ENCODE assay signal across 29 cellular contexts in genomic region chr1:39858315-39858714, GRCh38.
"Had no signal": no experiment of that assay in that cellular context is flagged by ENCODE, and none has a peak within 500 bp of the region (broad histone marks: within the 10 kb centered on the region; RNA-seq: fewer than 3 reads in every experiment).

No MANE protein-coding gene starts in this region.

- H3K36me3 ChIP-seq: adrenal gland had no signal

- H3K27ac Mint-ChIP-seq: activated B cell treated with CpG ODN at 0.5 μM for 24 hours; activated CD8-positive, alpha-beta T cell treated with anti-CD3 and anti-CD28 coated beads for 36 hours; activated naive CD4-positive, alpha-beta T cell treated with anti-CD3 and anti-CD28 coated beads for 36 hours; activated naive CD4-positive, alpha-beta T cell treated with anti-CD3 and anti-CD28 coated beads, Interleukin-2, amount 50 U/mL, for 24 hours; activated naive CD8-positive, alpha-beta T cell treated with anti-CD3 and anti-CD28 coated beads for 36 hours; activated naive CD8-positive, alpha-beta T cell treated with anti-CD3 and anti-CD28 coated beads, Interleukin-2, amount 50 U/mL, for 24 hours; activated T-helper 17 cell treated with anti-CD3 and anti-CD28 coated beads, Interleukin-2, amount 50 U/mL, for 72 hours had no signal

- H3K4me3 Mint-ChIP-seq: activated B cell treated with CpG ODN at 0.5 μM for 24 hours; activated CD8-positive, alpha-beta T cell treated with anti-CD3 and anti-CD28 coated beads for 36 hours; activated naive CD4-positive, alpha-beta T cell treated with anti-CD3 and anti-CD28 coated beads for 36 hours; activated naive CD4-positive, alpha-beta T cell treated with anti-CD3 and anti-CD28 coated beads, Interleukin-2, amount 50 U/mL, for 24 hours; activated naive CD8-positive, alpha-beta T cell treated with anti-CD3 and anti-CD28 coated beads for 36 hours; activated naive CD8-positive, alpha-beta T cell treated with anti-CD3 and anti-CD28 coated beads, Interleukin-2, amount 50 U/mL, for 24 hours; activated T-cell treated with anti-CD3 and anti-CD28 coated beads, Interleukin-2, amount 50 U/mL, for 4 hours; activated T-helper 17 cell treated with anti-CD3 and anti-CD28 coated beads, Interleukin-2, amount 50 U/mL, for 72 hours; effector memory CD8-positive, alpha-beta T cell had no signal

- H3K9me3 ChIP-seq: adrenal gland, body of pancreas, esophagus muscularis mucosa, gastrocnemius medialis, heart left ventricle had no signal

- H3K4me1 Mint-ChIP-seq: activated T-helper 17 cell treated with anti-CD3 and anti-CD28 coated beads, Interleukin-2, amount 50 U/mL, for 72 hours had no signal

- H3K4me3 ChIP-seq: adrenal gland, body of pancreas, esophagus muscularis mucosa, gastrocnemius medialis, heart left ventricle had no signal

- H3K9me3 Mint-ChIP-seq: activated B cell treated with CpG ODN at 0.5 μM for 24 hours; activated CD8-positive, alpha-beta T cell treated with anti-CD3 and anti-CD28 coated beads for 36 hours; activated naive CD4-positive, alpha-beta T cell treated with anti-CD3 and anti-CD28 coated beads for 36 hours; activated naive CD4-positive, alpha-beta T cell treated with anti-CD3 and anti-CD28 coated beads, Interleukin-2, amount 50 U/mL, for 24 hours; activated naive CD8-positive, alpha-beta T cell treated with anti-CD3 and anti-CD28 coated beads for 36 hours; activated naive CD8-positive, alpha-beta T cell treated with anti-CD3 and anti-CD28 coated beads, Interleukin-2, amount 50 U/mL, for 24 hours; activated T-cell treated with anti-CD3 and anti-CD28 coated beads, Interleukin-2, amount 50 U/mL, for 4 hours; activated T-helper 17 cell treated with anti-CD3 and anti-CD28 coated beads, Interleukin-2, amount 50 U/mL, for 72 hours; effector memory CD8-positive, alpha-beta T cell had no signal

- DNase-seq: activated B cell treated with CpG ODN at 0.5 μM for 24 hours; activated CD4-positive, alpha-beta T cell treated with anti-CD3 and anti-CD28 coated beads for 48 hours; activated CD4-positive, alpha-beta T cell treated with anti-CD3 and anti-CD28 coated beads, Interleukin-2, amount 50 U/mL, for 1 hour; activated CD4-positive, alpha-beta T cell treated with anti-CD3 and anti-CD28 coated beads, Interleukin-2, amount 50 U/mL, for 48 hours; activated CD8-positive, alpha-beta memory T cell treated with anti-CD3 and anti-CD28 coated beads for 24 hours; activated CD8-positive, alpha-beta T cell treated with anti-CD3 and anti-CD28 coated beads for 36 hours; activated effector memory CD4-positive, alpha-beta T cell treated with Interleukin-2 at 50 U/mL for 16 hours; activated naive CD4-positive, alpha-beta T cell treated with anti-CD3 and anti-CD28 coated beads for 36 hours; activated naive CD8-positive, alpha-beta T cell treated with anti-CD3 and anti-CD28 coated beads for 36 hours; activated naive CD8-positive, alpha-beta T cell treated with anti-CD3 and anti-CD28 coated beads, Interleukin-2, amount 50 U/mL, for 24 hours; activated T-cell treated with anti-CD3 and anti-CD28 coated beads, Interleukin-2, amount 50 U/mL, for 4 hours; adrenal gland; amygdala; aorta; body of pancreas; caudate nucleus; cortex of kidney; dermis blood vessel endothelial cell; effector CD4-positive, alpha-beta T cell; effector memory CD8-positive, alpha-beta T cell; erythroblast; foreskin keratinocyte; gastrocnemius medialis; glutamatergic neuron; heart left ventricle; T-helper 2 cell had no signal

- H3K27me3 Mint-ChIP-seq: activated B cell treated with CpG ODN at 0.5 μM for 24 hours; activated CD8-positive, alpha-beta T cell treated with anti-CD3 and anti-CD28 coated beads for 36 hours; activated naive CD4-positive, alpha-beta T cell treated with anti-CD3 and anti-CD28 coated beads, Interleukin-2, amount 50 U/mL, for 24 hours; activated naive CD8-positive, alpha-beta T cell treated with anti-CD3 and anti-CD28 coated beads for 36 hours; activated naive CD8-positive, alpha-beta T cell treated with anti-CD3 and anti-CD28 coated beads, Interleukin-2, amount 50 U/mL, for 24 hours; activated T-helper 17 cell treated with anti-CD3 and anti-CD28 coated beads, Interleukin-2, amount 50 U/mL, for 72 hours; effector memory CD8-positive, alpha-beta T cell had no signal

- H3K27ac ChIP-seq: adrenal gland, body of pancreas, esophagus muscularis mucosa, foreskin keratinocyte, gastrocnemius medialis, heart left ventricle had no signal

- H3K4me1 ChIP-seq: adrenal gland, esophagus muscularis mucosa, foreskin keratinocyte, gastrocnemius medialis had no signal
